In the genomic region with DNA sequence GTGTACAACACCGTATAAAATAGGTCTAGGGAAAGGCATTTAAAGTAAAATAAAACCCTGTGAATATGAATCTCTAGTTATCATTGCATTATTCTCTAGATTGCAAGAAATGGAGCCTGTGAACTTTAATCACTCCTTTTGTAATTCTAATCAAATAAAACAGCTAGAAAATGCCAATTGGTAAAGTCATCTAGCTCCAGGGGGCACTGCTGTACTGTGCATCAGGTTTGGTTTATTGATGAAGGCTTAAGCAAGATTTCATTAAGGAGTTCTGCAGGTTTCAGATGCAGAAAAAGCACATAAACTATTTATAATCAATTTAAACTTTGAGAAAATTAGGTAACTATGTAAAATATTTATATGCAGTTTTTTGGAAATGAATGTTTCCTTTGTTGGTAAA, we compare ENCODE assay signal across 8 cellular contexts.
A peak's percentile ranks its signal among the peaks of the same experiment; 100 is the strongest.
DNase-seq lines count a peak whose midpoint lies in the region; ATAC-seq and TF ChIP-seq lines count a peak whose summit lies in the region.

No MANE protein-coding gene starts in this region.

- H2AFZ ChIP-seq in MM.1S (ENCODE audit: low read length), result no peak overlapping the region

- no peak overlapping the region for H3K4me3 ChIP-seq in MM.1S (ENCODE audit: low read length)
- no peak overlapping the region for H3K4me3 ChIP-seq in adrenal gland

- H3K9me3 ChIP-seq in MM.1S (replicated peaks; ENCODE audit: insufficient read depth, low read length) (no peaks in the 10 kb centered on the region), adrenal gland (replicated peaks in 1 of 3) (no peaks in the 10 kb centered on the region)

- H3K27ac ChIP-seq in MM.1S (ENCODE audit: low read length), result no peak overlapping the region
- H3K27ac ChIP-seq in adrenal gland, result no peak overlapping the region

- peak; percentile 34; the same call in 1 of the 2 replicates for TF ChIP-seq CTCF in MM.1S (IDR thresholded peaks at IDR 0.05; ENCODE audit: low read length)
- TF ChIP-seq CTCF in adrenal gland (IDR thresholded peaks at IDR 0.05), result peak in 4 of 6 experiments; percentile 12 to 40 (median 28)

- H3K36me3 ChIP-seq in MM.1S (replicated peaks; ENCODE audit: insufficient read depth, low read length) (no peaks in the 10 kb centered on the region), adrenal gland (replicated peaks in 1 of 2) (no peaks in the 10 kb centered on the region)

- no peaks in the 10 kb centered on the region for H3K27me3 ChIP-seq in MM.1S (replicated peaks; ENCODE audit: insufficient read depth, low read length)
- H3K27me3 ChIP-seq in adrenal gland, result no peaks in the 10 kb centered on the region

- no peak for TF ChIP-seq POLR2A in adrenal gland (IDR thresholded peaks at IDR 0.05)

- ATAC-seq in GM18907 (IDR thresholded peaks at IDR 0.05; ENCODE audit: unreplicated experiment), result no peak

- no peak overlapping the region for H3K4me2 ChIP-seq in MM.1S (ENCODE audit: low read depth, low read length)

- peak; percentile 14 for DNase-seq in GM03348 (ENCODE audit: low spot score)
- peak; percentile 20 for DNase-seq in MM.1S
- peak in 4 of 7 donors; percentile 9 to 54 (median 20) for DNase-seq in adrenal gland
- peak; percentile 5 to 26 for DNase-seq in lung microvascular endothelial cell (ENCODE audit: low read depth in 2 of 2)
- DNase-seq in effector CD4-positive, alpha-beta T cell, result no peak
- no peak for DNase-seq in middle frontal gyrus (ENCODE audit: extremely low spot score, low spot score)
- DNase-seq in cerebellum (ENCODE audit: low spot score), result no peak

- H4K20me1 ChIP-seq in MM.1S (ENCODE audit: insufficient read depth, low read length), result no peaks in the 10 kb centered on the region

- 44 to 61% (median 51%) methylated on average over 1 of the region's 1 CpG for WGBS in adrenal gland, 4 donors

- H3K9me2 ChIP-seq in MM.1S (replicated peaks; ENCODE audit: insufficient read depth, low read length), result no peaks in the 10 kb centered on the region

- H3K4me1 ChIP-seq in MM.1S (ENCODE audit: low read length) (no peaks in the 10 kb centered on the region), adrenal gland (replicated peaks in 1 of 2) (no peaks in the 10 kb centered on the region)

- no peak overlapping the region for H3K9ac ChIP-seq in MM.1S (ENCODE audit: low read length)

- H3K79me2 ChIP-seq in MM.1S (ENCODE audit: low read length), result no peaks in the 10 kb centered on the region

- intact Hi-C loops in adrenal gland (cut with DNase I), result no loop called here

- H3F3A ChIP-seq in MM.1S (ENCODE audit: insufficient read depth, low read length), result no peaks in the 10 kb centered on the region

Comparison
In these comparisons a context has a peak if more than half of its experiments do, and no peak if none do; other contexts are left out.
1. DNase-seq: peak in GM03348 (single experiment), MM.1S (single experiment), adrenal gland (4 of 7) and lung microvascular endothelial cell (2 of 2); none in effector CD4-positive, alpha-beta T cell (single experiment), middle frontal gyrus (single experiment) and cerebellum (single experiment).